Comparison of ENCODE assay signal across 8 cellular contexts in genomic region chr1:234962340-234962989, GRCh38.
DNase-seq lines count a peak whose midpoint lies in the region; ATAC-seq lines count a peak whose summit lies in the region.

No MANE protein-coding gene starts in this region.

- no peaks in the 10 kb centered on the region for H3K36me3 ChIP-seq in CD4-positive, CD25-positive, alpha-beta regulatory T cell (ENCODE audit: control insufficient read depth, insufficient read depth, low read length)
- no peaks in the 10 kb centered on the region for H3K36me3 ChIP-seq in SJCRH30

- H3K36me3 Mint-ChIP-seq in CD4-positive, CD25-positive, alpha-beta regulatory T cell, result no peaks in the 10 kb centered on the region
- H3K36me3 Mint-ChIP-seq in naive thymus-derived CD8-positive, alpha-beta T cell, result no peaks in the 10 kb centered on the region

- H3K27me3 ChIP-seq in CD4-positive, CD25-positive, alpha-beta regulatory T cell (ENCODE audit: control insufficient read depth, insufficient read depth, low read length), result no peaks in the 10 kb centered on the region
- H3K27me3 ChIP-seq in SJCRH30, result no peaks in the 10 kb centered on the region

- H3K27ac Mint-ChIP-seq in CD4-positive, CD25-positive, alpha-beta regulatory T cell, result peak overlapping the region; percentile 90 to 95 (median 93)
- H3K27ac Mint-ChIP-seq in naive thymus-derived CD8-positive, alpha-beta T cell, result peak overlapping the region; percentile 86 to 97 (median 94)

- H3K27ac ChIP-seq in CD4-positive, CD25-positive, alpha-beta regulatory T cell (ENCODE audit: insufficient read depth, low read length, poor library complexity, severe bottlenecking), result peak overlapping the region; percentile 84
- H3K27ac ChIP-seq in SJCRH30, result peak overlapping the region; percentile 87

- H3K4me1 Mint-ChIP-seq in CD4-positive, CD25-positive, alpha-beta regulatory T cell, result peaks cover 30 to 65% (median 53%) of the 10 kb centered on the region in 4 donors
- H3K4me1 Mint-ChIP-seq in naive thymus-derived CD8-positive, alpha-beta T cell, result peaks cover 44 to 73% (median 70%) of the 10 kb centered on the region in 4 donors

- POLR2A ChIA-PET in naive thymus-derived CD8-positive, alpha-beta T cell (lab: Charles Lee), result interaction anchor here (0.8 to 2.0 kb wide), 10 partner anchors 8 to 371 kb away, joined by 3 to 6 read pairs (median 4); partner anchors contain the start of gene IRF2BP2

- no peaks in the 10 kb centered on the region for H3K9me3 ChIP-seq in CD4-positive, CD25-positive, alpha-beta regulatory T cell (ENCODE audit: control insufficient read depth in 2 of 2, low read length in 2 of 2)
- H3K9me3 ChIP-seq in SJCRH30 (replicated peaks), result no peaks in the 10 kb centered on the region

- no peak for DNase-seq in CD4-positive, CD25-positive, alpha-beta regulatory T cell
- DNase-seq in SJCRH30 (peak; percentile 81 to 88), ecto neural progenitor cell (ENCODE audit: low spot score) (peak; percentile 36), occipital lobe (lab: John Stamatoyannopoulos, UW) (no peak), DMS153 treated with DMSO at 0.1 percent for 48 hours (lab: John Stamatoyannopoulos, UW; ENCODE audit: unreplicated experiment) (no peak)
- DNase-seq in naive thymus-derived CD8-positive, alpha-beta T cell, result peak in 2 of 10 donors; percentile 12 to 27

- no peaks in the 10 kb centered on the region for H3K9me3 Mint-ChIP-seq in CD4-positive, CD25-positive, alpha-beta regulatory T cell
- H3K9me3 Mint-ChIP-seq in naive thymus-derived CD8-positive, alpha-beta T cell, result no peaks in the 10 kb centered on the region

- H3K27me3 Mint-ChIP-seq in CD4-positive, CD25-positive, alpha-beta regulatory T cell, result no peaks in the 10 kb centered on the region
- no peaks in the 10 kb centered on the region for H3K27me3 Mint-ChIP-seq in naive thymus-derived CD8-positive, alpha-beta T cell

- H3K4me3 ChIP-seq in CD4-positive, CD25-positive, alpha-beta regulatory T cell (ENCODE audit: low read depth, low read length), result peak overlapping the region; percentile 73
- H3K4me3 ChIP-seq in SJCRH30, result peak overlapping the region; percentile 57

- no peak for ATAC-seq in CD4-positive, CD25-positive, alpha-beta regulatory T cell (ENCODE audit: low read depth in 2 of 2)
- ATAC-seq in GM19035 (IDR thresholded peaks at IDR 0.05; ENCODE audit: unreplicated experiment) (peak; percentile 43), HG03139 (IDR thresholded peaks at IDR 0.05; ENCODE audit: unreplicated experiment) (peak; percentile 43)
- ATAC-seq in naive thymus-derived CD8-positive, alpha-beta T cell, result peak; percentile 6 to 22

- peaks cover 50% of the 10 kb centered on the region for H3K4me1 ChIP-seq in CD4-positive, CD25-positive, alpha-beta regulatory T cell (ENCODE audit: control insufficient read depth, insufficient read depth, low read length, poor library complexity, severe bottlenecking)
- H3K4me1 ChIP-seq in SJCRH30, result peaks cover 25% of the 10 kb centered on the region

- peak overlapping the region; percentile 72 to 83 (median 79) for H3K4me3 Mint-ChIP-seq in CD4-positive, CD25-positive, alpha-beta regulatory T cell
- peak overlapping the region; percentile 67 to 83 (median 76) for H3K4me3 Mint-ChIP-seq in naive thymus-derived CD8-positive, alpha-beta T cell

Comparison
In these comparisons a context has a peak if more than half of its experiments do, and no peak if none do; other contexts are left out.
1. ATAC-seq: peak in GM19035 (single experiment), HG03139 (single experiment) and naive thymus-derived CD8-positive, alpha-beta T cell (2 of 2); none in CD4-positive, CD25-positive, alpha-beta regulatory T cell (0 of 2).
2. DNase-seq: peak in SJCRH30 (2 of 2) and ecto neural progenitor cell (single experiment); none in CD4-positive, CD25-positive, alpha-beta regulatory T cell (0 of 3), occipital lobe (single experiment) and DMS153 treated with DMSO at 0.1 percent for 48 hours (single experiment).